15 cellular contexts compared by ENCODE assay signal in genomic region chr2:62999905-63000304, GRCh38. TPM values are rescaled to one million over a fixed set of nuclear protein-coding genes. Genes with fewer than 3 reads are reported as not detected.
DNase-seq lines count a peak whose midpoint lies in the region; ATAC-seq and TF ChIP-seq lines count a peak whose summit lies in the region.
"Had no signal": no experiment of that assay in that cellular context is flagged by ENCODE, and none has a peak within 500 bp of the region (broad histone marks: within the 10 kb centered on the region; RNA-seq: fewer than 3 reads in every experiment).

No MANE protein-coding gene starts in this region.

- H3K4me2 ChIP-seq in OCI-LY7 (ENCODE audit: low read length), result no peak overlapping the region

- DNase-seq in HS-27A (ENCODE audit: low read depth) (peak; percentile 58), astrocyte of the hippocampus (ENCODE audit: low read depth, low spot score) (peak; percentile 84), cardiac septum (ENCODE audit: low spot score) (peak; percentile 77), tibial artery (peak; percentile 33 to 84), OCI-LY7 (ENCODE audit: low spot score) (no peak), NCI-H2196 (lab: John Stamatoyannopoulos, UW; ENCODE audit: unreplicated experiment) (no peak), NCI-H2107 (lab: John Stamatoyannopoulos, UW) (no peak), omental fat pad (ENCODE audit: low spot score) (no peak)
- DNase-seq: activated CD4-positive, alpha-beta T cell treated with anti-CD3 and anti-CD28 coated beads for 36 hours; naive thymus-derived CD8-positive, alpha-beta T cell; trophoblast cell had no signal

- no peaks in the 10 kb centered on the region for H3K79me2 ChIP-seq in OCI-LY7 (ENCODE audit: insufficient read depth, low read depth, low read length)

- H3K36me3 ChIP-seq in tibial artery (peaks cover 0 to 9% (median 9%) of the 10 kb centered on the region in 3 donors), OCI-LY7 (ENCODE audit: insufficient read depth, low read length) (peaks cover 6% of the 10 kb centered on the region; the same call in 1 of the 2 replicates)

- H3K9me3 ChIP-seq in tibial artery (no peaks in the 10 kb centered on the region), OCI-LY7 (ENCODE audit: low read length) (no peaks in the 10 kb centered on the region)

- POLR2A ChIA-PET in OCI-LY7 (lab: Charles Lee), result no interaction called here

- peak overlapping the region; percentile 18 to 45 for H3K27ac ChIP-seq in tibial artery
- H3K27ac ChIP-seq in OCI-LY7 (ENCODE audit: low read depth, low read length, poor library complexity, severe bottlenecking), result no peak overlapping the region
- H3K27ac ChIP-seq: cardiac muscle cell had no signal

- H2AFZ ChIP-seq in OCI-LY7 (ENCODE audit: low read length), result no peak overlapping the region

- TF ChIP-seq CTCF in tibial artery (IDR thresholded peaks at IDR 0.05) (no peak), OCI-LY7 (conservative IDR thresholded peaks at IDR 0.05; ENCODE audit: low read length) (no peak), omental fat pad (IDR thresholded peaks at IDR 0.05) (no peak)

- no TSS peak for BruUV-seq in OCI-LY7 (replicated peaks; lab: Mats Ljungman, UMichigan)

- H3K4me1 ChIP-seq in tibial artery (peaks cover 0 to 22% (median 4%) of the 10 kb centered on the region in 4 donors), OCI-LY7 (ENCODE audit: insufficient read depth, low read length, poor library complexity, severe bottlenecking) (no peaks in the 10 kb centered on the region)

- no peaks in the 10 kb centered on the region for H4K20me1 ChIP-seq in OCI-LY7 (ENCODE audit: insufficient read depth, low read length)

- intact Hi-C loops in cardiac septum (cut with DNase I), result no loop called here
- intact Hi-C loops in tibial artery (cut with DNase I; ENCODE audit: low total_unique reads), result no loop called here
- intact Hi-C loops in OCI-LY7 (cut with micrococcal nuclease; ENCODE audit: unreplicated experiment), result no loop called here

- ATAC-seq in omental fat pad (ENCODE audit: low FRiP score), result no peak
- ATAC-seq: activated CD4-positive, alpha-beta T cell treated with anti-CD3 and anti-CD28 coated beads for 36 hours; activated T-helper 17 cell treated with anti-CD3 and anti-CD28 coated beads, Interleukin-2, amount 50 U/mL, for 72 hours; HCT116; naive thymus-derived CD8-positive, alpha-beta T cell had no signal

- H3K27me3 ChIP-seq in tibial artery, result no peaks in the 10 kb centered on the region
- H3K27me3 ChIP-seq: cardiac muscle cell had no signal

- CTCF ChIA-PET in OCI-LY7 (lab: Charles Lee; ENCODE audit: unreplicated experiment), result no interaction called here

- H3K9me2 ChIP-seq in OCI-LY7 (ENCODE audit: insufficient read depth, low read length), result no peaks in the 10 kb centered on the region

- H3K4me3 ChIP-seq in tibial artery, result no peak overlapping the region
- no peak overlapping the region for H3K4me3 ChIP-seq in OCI-LY7 (ENCODE audit: low read depth, low read length, poor library complexity, severe bottlenecking)
- H3K4me3 ChIP-seq: cardiac muscle cell had no signal

RNA-seq across cellular contexts. Expression of gene OTX1, which starts 50.7 kb away (rescaled TPM):
- total RNA-seq in cardiac septum (not detected), OCI-LY7 (2022) (2.5 and 2.9 TPM in 2 replicates), omental fat pad (under 1 TPM in 1 of 4 donors, not detected in 3; 0.37 TPM)
- total RNA-seq in OCI-LY7 (2014; rRNA removed; shearing (Covaris generic)), result 1.0 and 1.3 TPM in 2 replicates
- total RNA-seq: activated CD4-positive, alpha-beta T cell treated with anti-CD3 and anti-CD28 coated beads for 36 hours; activated T-helper 17 cell treated with anti-CD3 and anti-CD28 coated beads, Interleukin-2, amount 50 U/mL, for 72 hours; epithelial cell of proximal tubule; naive thymus-derived CD8-positive, alpha-beta T cell had no signal

Comparison
In these comparisons a context has a peak if more than half of its experiments do, and no peak if none do; other contexts are left out.
1. DNase-seq: peak in HS-27A (single experiment), astrocyte of the hippocampus (single experiment), cardiac septum (single experiment) and tibial artery (2 of 2); none in OCI-LY7 (single experiment), NCI-H2196 (single experiment), NCI-H2107 (single experiment) and omental fat pad (single experiment).